ENCODE assay signal across 8 cellular contexts in genomic region chr16:71626018-71626857, GRCh38. TPM values are rescaled to one million over a fixed set of nuclear protein-coding genes. Genes with fewer than 3 reads are reported as not detected.
DNase-seq lines count a peak whose midpoint lies in the region; ATAC-seq and TF ChIP-seq lines count a peak whose summit lies in the region.

Gene MARVELD3 (plus strand): TSS chr16:71626184. CDS start chr16:71626230, 46 bp downstream.

- H3K4me2 ChIP-seq in SK-N-SH: peak within 1 kb of the TSS; percentile 84

- H3K79me2 ChIP-seq in SK-N-SH (ENCODE audit: insufficient read depth): no peaks in the 10 kb centered on the region

- 2% methylated on average over 47 of the region's 98 CpGs for WGBS in SK-N-SH (ENCODE audit: low lambda C conversion rate)
- 0% methylated on average over 1 of the region's 98 CpGs; no CpG with 5 or more reads in 1 of the 2 donors for WGBS in gastroesophageal sphincter (ENCODE audit: low coverage in 1 of 2), 2 donors

- peaks cover 8% of the 10 kb centered on the region for H3K4me1 Mint-ChIP-seq in activated T-helper 1 cell treated with anti-CD3 and anti-CD28 coated beads, Interleukin-12 subunit alpha, Interleukin-12 subunit beta, Interleukin-2, Interleukin-4 antibody, amounts not matched to agents 30 ng/mL and 10 ng/mL and 1 ng/mL, durations not matched to agents 14 hours and 24 hours and 36 hours (ENCODE audit: low read depth)

- peak within 1 kb of the TSS; percentile 81; the same call in 1 of the 2 replicates for H2AFZ ChIP-seq in SK-N-SH (ENCODE audit: low read depth)

- H3K4me1 ChIP-seq in SK-N-SH (ENCODE audit: control insufficient read depth in 1 of 2, insufficient read depth in 2 of 2, low read depth in 1 of 2, low read length in 1 of 2): no peaks in the 10 kb centered on the region; a peak in 1 of 4 replicates
- peaks cover 8% of the 10 kb centered on the region for H3K4me1 ChIP-seq in mononuclear cell (ENCODE audit: insufficient read depth, low read length)
- peaks cover 0 to 14% (median 11%) of the 10 kb centered on the region in 3 donors for H3K4me1 ChIP-seq in gastroesophageal sphincter

- no peaks in the 10 kb centered on the region for H4K20me1 ChIP-seq in SK-N-SH (ENCODE audit: insufficient read depth)

- no peaks in the 10 kb centered on the region for H3K9me2 ChIP-seq in SK-N-SH

- DNase-seq in activated T-helper 1 cell treated with Interleukin-2 at 50 U/mL for 16 hours (ENCODE audit: low read depth): peak; percentile 7
- DNase-seq in activated T-helper 1 cell treated with anti-CD3 and anti-CD28 coated beads, Interleukin-12 subunit alpha, Interleukin-12 subunit beta, Interleukin-2, Interleukin-4 antibody, amounts not matched to agents 30 ng/mL and 10 ng/mL and 1 ng/mL, durations not matched to agents 14 hours and 24 hours and 36 hours (ENCODE audit: low spot score): no peak
- DNase-seq in SK-N-SH: peak; percentile 69
- DNase-seq in coronary artery (ENCODE audit: low spot score): no peak

- CTCF ChIA-PET in SK-N-SH (lab: Yijun Ruan, JAX): no interaction called here

- intact Hi-C loops in activated T-helper 1 cell treated with anti-CD3 and anti-CD28 coated beads, Interleukin-12 subunit alpha, Interleukin-12 subunit beta, Interleukin-2, Interleukin-4 antibody, amounts not matched to agents 30 ng/mL and 10 ng/mL and 1 ng/mL, durations not matched to agents 14 hours and 24 hours and 36 hours (cut with micrococcal nuclease): no loop called here

- peaks cover 22% of the 10 kb centered on the region for H3K27me3 Mint-ChIP-seq in activated T-helper 1 cell treated with anti-CD3 and anti-CD28 coated beads, Interleukin-12 subunit alpha, Interleukin-12 subunit beta, Interleukin-2, Interleukin-4 antibody, amounts not matched to agents 30 ng/mL and 10 ng/mL and 1 ng/mL, durations not matched to agents 14 hours and 24 hours and 36 hours (ENCODE audit: insufficient read depth)

- H3K4me3 ChIP-seq in SK-N-SH (ENCODE audit: low read depth in 2 of 2, low read length in 1 of 2) (peak within 1 kb of the TSS; percentile 49 to 50; a peak in 3 of 4 replicates), coronary artery (peak within 1 kb of the TSS; percentile 62), mononuclear cell (ENCODE audit: low read length) (peak within 1 kb of the TSS; percentile 8), gastroesophageal sphincter (peak within 1 kb of the TSS in 1 of 2 donors; percentile 48)

- ATAC-seq in HG02763 (IDR thresholded peaks at IDR 0.05; ENCODE audit: unreplicated experiment) (no peak), gastroesophageal sphincter (no peak), HG03442 (IDR thresholded peaks at IDR 0.05; ENCODE audit: unreplicated experiment) (no peak)

- no peak for TF ChIP-seq RAD21 in SK-N-SH (IDR thresholded peaks at IDR 0.05; ENCODE audit: low read length)

- H3K27ac Mint-ChIP-seq in activated T-helper 1 cell treated with anti-CD3 and anti-CD28 coated beads, Interleukin-12 subunit alpha, Interleukin-12 subunit beta, Interleukin-2, Interleukin-4 antibody, amounts not matched to agents 30 ng/mL and 10 ng/mL and 1 ng/mL, durations not matched to agents 14 hours and 24 hours and 36 hours: no peak within 1 kb of the TSS

- H3K9me3 Mint-ChIP-seq in activated T-helper 1 cell treated with anti-CD3 and anti-CD28 coated beads, Interleukin-12 subunit alpha, Interleukin-12 subunit beta, Interleukin-2, Interleukin-4 antibody, amounts not matched to agents 30 ng/mL and 10 ng/mL and 1 ng/mL, durations not matched to agents 14 hours and 24 hours and 36 hours: no peaks in the 10 kb centered on the region

- peaks cover 6% of the 10 kb centered on the region for H3K27me3 ChIP-seq in SK-N-SH (ENCODE audit: insufficient read depth)
- peaks cover 29% of the 10 kb centered on the region for H3K27me3 ChIP-seq in mononuclear cell (ENCODE audit: insufficient read depth, low read length)
- peaks cover 71% of the 10 kb centered on the region for H3K27me3 ChIP-seq in gastroesophageal sphincter

- H3K9ac ChIP-seq in SK-N-SH: no peak within 1 kb of the TSS

- TF ChIP-seq CTCF in SK-N-SH (IDR thresholded peaks at IDR 0.05): no peak
- no peak for TF ChIP-seq CTCF in coronary artery (IDR thresholded peaks at IDR 0.05)
- no peak for TF ChIP-seq CTCF in gastroesophageal sphincter (IDR thresholded peaks at IDR 0.05)

- H3K36me3 ChIP-seq in SK-N-SH (replicated peaks in 1 of 2; ENCODE audit: control insufficient read depth in 1 of 2, insufficient read depth in 2 of 2, low read length in 1 of 2): no peaks in the 10 kb centered on the region
- H3K36me3 ChIP-seq in gastroesophageal sphincter: no peaks in the 10 kb centered on the region

- no peaks in the 10 kb centered on the region for H3K9me3 ChIP-seq in SK-N-SH
- H3K9me3 ChIP-seq in mononuclear cell (ENCODE audit: low read depth, low read length): no peaks in the 10 kb centered on the region
- peaks cover 0 to 7% (median 0%) of the 10 kb centered on the region in 3 donors for H3K9me3 ChIP-seq in gastroesophageal sphincter

- no peak for TF ChIP-seq EP300 in SK-N-SH (IDR thresholded peaks at IDR 0.05; ENCODE audit: borderline replicate concordance in 1 of 2, low read depth in 1 of 2, low read length in 1 of 2)
- no peak for TF ChIP-seq EP300 in gastroesophageal sphincter (IDR thresholded peaks at IDR 0.05)

- H3K27ac ChIP-seq in SK-N-SH (ENCODE audit: low read depth in 2 of 2, low read length in 1 of 2) (no peak within 1 kb of the TSS), coronary artery (no peak within 1 kb of the TSS), gastroesophageal sphincter (no peak within 1 kb of the TSS)

- TF ChIP-seq POLR2A in gastroesophageal sphincter (IDR thresholded peaks at IDR 0.05): no peak

- no peak within 1 kb of the TSS for H3K4me3 Mint-ChIP-seq in activated T-helper 1 cell treated with anti-CD3 and anti-CD28 coated beads, Interleukin-12 subunit alpha, Interleukin-12 subunit beta, Interleukin-2, Interleukin-4 antibody, amounts not matched to agents 30 ng/mL and 10 ng/mL and 1 ng/mL, durations not matched to agents 14 hours and 24 hours and 36 hours

- no peaks in the 10 kb centered on the region for H3F3A ChIP-seq in SK-N-SH (replicated peaks; ENCODE audit: insufficient read depth)

- H3K36me3 Mint-ChIP-seq in activated T-helper 1 cell treated with anti-CD3 and anti-CD28 coated beads, Interleukin-12 subunit alpha, Interleukin-12 subunit beta, Interleukin-2, Interleukin-4 antibody, amounts not matched to agents 30 ng/mL and 10 ng/mL and 1 ng/mL, durations not matched to agents 14 hours and 24 hours and 36 hours (ENCODE audit: low read depth): no peaks in the 10 kb centered on the region

- POLR2A ChIA-PET in SK-N-SH (lab: Yijun Ruan, JAX): no interaction called here

TF ChIP-seq in SK-N-SH, 30 proteins besides CTCF, POLR2A, EP300 and RAD21:
- TF ChIP-seq NRF1 (IDR thresholded peaks at IDR 0.05; ENCODE audit: low read depth, low read length) (0 out of 2 replicates have a peak, but pooled peaks have one; percentile 25), RFX5 (IDR thresholded peaks at IDR 0.05; ENCODE audit: low read length) (no peak)

RNA-seq across cellular contexts. Expression of gene MARVELD3, which starts in this region (rescaled TPM):
- total RNA-seq in activated T-helper 1 cell treated with anti-CD3 and anti-CD28 coated beads, Interleukin-12 subunit alpha, Interleukin-12 subunit beta, Interleukin-2, Interleukin-4 antibody, amounts not matched to agents 30 ng/mL and 10 ng/mL and 1 ng/mL, durations not matched to agents 14 hours and 24 hours and 36 hours: not detected in 2 replicates
- not detected in 2 replicates for polyA plus RNA-seq in SK-N-SH (2012; rRNA removed)
- 0.06 TPM in 1 of 2 replicates, not detected in the other for polyA plus RNA-seq in SK-N-SH (2012; cell fraction: cytosol; rRNA removed)
- 0.06 TPM in 1 of 2 replicates, not detected in the other for polyA plus RNA-seq in SK-N-SH (2012; cell fraction: nucleus; rRNA removed)
- total RNA-seq in mononuclear cell: not detected
- 1 to 10 TPM in 1 of 4 donors, not detected in 3; 1.4 TPM for total RNA-seq in gastroesophageal sphincter

Comparison
In these comparisons a context has a peak if more than half of its experiments do, and no peak if none do; other contexts are left out.
1. Peak in DNase-seq, H3K4me3 ChIP-seq and H3K4me2 ChIP-seq in SK-N-SH; RNA of the gene not detected or under 1 TPM.